In genomic region chr16:3773663-3774062, GRCh38 we compare ENCODE assay signal across 13 cellular contexts.
"Had no signal": no experiment of that assay in that cellular context is flagged by ENCODE, and none has a peak within 500 bp of the region (broad histone marks: within the 10 kb centered on the region; RNA-seq: fewer than 3 reads in every experiment).

No MANE protein-coding gene starts in this region.

- H3K4me3 Mint-ChIP-seq: dendritic cell treated with granulocyte-macrophage colony-stimulating factor and Interleukin-4, amounts not matched to agents 40 ng/mL and 50 ng/mL, for 4 days; effector memory CD8-positive, alpha-beta T cell; memory B cell; natural killer cell treated with Interleukin-12 subunit alpha and Interleukin-12 subunit beta and Interleukin-15 and Interleukin-18, amount 100 ng/mL, for 72 hours; stimulated activated effector memory CD8-positive, alpha-beta T cell treated with anti-CD3 and anti-CD28 coated beads, Interleukin-12 subunit alpha, Interleukin-12 subunit beta, amount 100 ng/mL, for 72 hours had no signal

- H3K27ac ChIP-seq: brain microvascular endothelial cell, SJSA1 had no signal

- DNase-seq: activated CD4-positive, alpha-beta T cell treated with anti-CD3 and anti-CD28 coated beads, Interleukin-2, amount 50 U/mL, for 1 hour; activated naive CD4-positive, alpha-beta T cell treated with Interleukin-2 at 50 U/mL for 16 hours; effector memory CD8-positive, alpha-beta T cell; islet precursor cell; SW 1271 had no signal

- H3K27me3 ChIP-seq: brain microvascular endothelial cell, SJSA1, tibial nerve had no signal

- H3K27me3 Mint-ChIP-seq: dendritic cell treated with granulocyte-macrophage colony-stimulating factor and Interleukin-4, amounts not matched to agents 40 ng/mL and 50 ng/mL, for 4 days; effector memory CD8-positive, alpha-beta T cell; memory B cell; natural killer cell treated with Interleukin-12 subunit alpha and Interleukin-12 subunit beta and Interleukin-15 and Interleukin-18, amount 100 ng/mL, for 72 hours had no signal

- H3K9me3 ChIP-seq: SJSA1, tibial nerve had no signal

- ATAC-seq: activated CD4-positive, CD25-positive, alpha-beta regulatory T cell treated with anti-CD3 and anti-CD28 coated beads, Interleukin-2, amount 50 U/mL, for 24 hours; effector memory CD8-positive, alpha-beta T cell; natural killer cell treated with Interleukin-12 subunit alpha and Interleukin-12 subunit beta and Interleukin-15 and Interleukin-18, amount 100 ng/mL, for 72 hours; stimulated activated effector memory CD8-positive, alpha-beta T cell treated with anti-CD3 and anti-CD28 coated beads, Interleukin-12 subunit alpha, Interleukin-12 subunit beta, amount 100 ng/mL, for 72 hours had no signal

- H3K9me3 Mint-ChIP-seq: dendritic cell treated with granulocyte-macrophage colony-stimulating factor and Interleukin-4, amounts not matched to agents 40 ng/mL and 50 ng/mL, for 4 days; effector memory CD8-positive, alpha-beta T cell; memory B cell; natural killer cell treated with Interleukin-12 subunit alpha and Interleukin-12 subunit beta and Interleukin-15 and Interleukin-18, amount 100 ng/mL, for 72 hours; stimulated activated effector memory CD8-positive, alpha-beta T cell treated with anti-CD3 and anti-CD28 coated beads, Interleukin-12 subunit alpha, Interleukin-12 subunit beta, amount 100 ng/mL, for 72 hours had no signal

- H3K4me1 Mint-ChIP-seq: memory B cell had no signal

- H3K4me3 ChIP-seq: SJSA1, tibial nerve had no signal

- H3K27ac Mint-ChIP-seq: dendritic cell treated with granulocyte-macrophage colony-stimulating factor and Interleukin-4, amounts not matched to agents 40 ng/mL and 50 ng/mL, for 4 days; effector memory CD8-positive, alpha-beta T cell; memory B cell; natural killer cell treated with Interleukin-12 subunit alpha and Interleukin-12 subunit beta and Interleukin-15 and Interleukin-18, amount 100 ng/mL, for 72 hours; stimulated activated effector memory CD8-positive, alpha-beta T cell treated with anti-CD3 and anti-CD28 coated beads, Interleukin-12 subunit alpha, Interleukin-12 subunit beta, amount 100 ng/mL, for 72 hours had no signal
